Comparison of ENCODE assay signal across 15 cellular contexts in genomic region chr4:135277980-135278315, GRCh38.
"Had no signal": no experiment of that assay in that cellular context is flagged by ENCODE, and none has a peak within 500 bp of the region (broad histone marks: within the 10 kb centered on the region; RNA-seq: fewer than 3 reads in every experiment).

No MANE protein-coding gene starts in this region.

- DNase-seq: activated CD4-positive, alpha-beta T cell treated with anti-CD3 and anti-CD28 coated beads, Interleukin-2, amount 50 U/mL, for 1 hour; activated naive CD4-positive, alpha-beta T cell treated with anti-CD3 and anti-CD28 coated beads, Interleukin-2, amount 50 U/mL, for 16 hours; cerebellar nuclear complex; erythroblast; left colon; natural killer cell; occipital lobe; stimulated activated CD4-positive, alpha-beta T cell treated with anti-CD3 and anti-CD28 coated beads, Interleukin-4, amount 100 ng/mL, for 24 hours; testis had no signal

- H3K27ac Mint-ChIP-seq: activated T-helper 2 cell treated with anti-CD3 and anti-CD28 coated beads, Interferon-gamma antibody, Interleukin-2, Interleukin-4, amounts not matched to agents 10 μg/mL and 5 μg/mL and 100 μg/mL, durations not matched to agents 14 hours and 24 hours and 36 hours; brain; dendritic cell treated with granulocyte-macrophage colony-stimulating factor and Interleukin-4, amounts not matched to agents 40 ng/mL and 50 ng/mL, for 4 days; natural killer cell; stimulated activated naive CD8-positive, alpha-beta T cell treated with anti-CD3 and anti-CD28 coated beads, Interleukin-15, Interleukin-2, amounts not matched to agents 100 ng/mL and 50 ng/mL, for 24 hours; T-helper 1 cell treated with Interleukin-12 subunit alpha and Interleukin-12 subunit beta and Interleukin-4 antibody, amounts not matched to agents 30 μg/mL and 1 μg/mL, for 36 hours had no signal

- H3K9me3 Mint-ChIP-seq: activated T-helper 2 cell treated with anti-CD3 and anti-CD28 coated beads, Interferon-gamma antibody, Interleukin-2, Interleukin-4, amounts not matched to agents 10 μg/mL and 5 μg/mL and 100 μg/mL, durations not matched to agents 14 hours and 24 hours and 36 hours; brain; dendritic cell treated with granulocyte-macrophage colony-stimulating factor and Interleukin-4, amounts not matched to agents 40 ng/mL and 50 ng/mL, for 4 days; T-helper 1 cell treated with Interleukin-12 subunit alpha and Interleukin-12 subunit beta and Interleukin-4 antibody, amounts not matched to agents 30 μg/mL and 1 μg/mL, for 36 hours had no signal

- H3K4me1 Mint-ChIP-seq: brain, natural killer cell had no signal

- H3K36me3 Mint-ChIP-seq: brain, natural killer cell had no signal

- ATAC-seq: left colon, natural killer cell had no signal

- H3K4me3 ChIP-seq: lung, testis had no signal

- H3K4me3 Mint-ChIP-seq: brain; dendritic cell treated with granulocyte-macrophage colony-stimulating factor and Interleukin-4, amounts not matched to agents 40 ng/mL and 50 ng/mL, for 4 days; natural killer cell; stimulated activated naive CD8-positive, alpha-beta T cell treated with anti-CD3 and anti-CD28 coated beads, Interleukin-15, Interleukin-2, amounts not matched to agents 100 ng/mL and 50 ng/mL, for 24 hours; T-helper 1 cell treated with Interleukin-12 subunit alpha and Interleukin-12 subunit beta and Interleukin-4 antibody, amounts not matched to agents 30 μg/mL and 1 μg/mL, for 36 hours had no signal

- H3K27me3 Mint-ChIP-seq: brain; dendritic cell treated with granulocyte-macrophage colony-stimulating factor and Interleukin-4, amounts not matched to agents 40 ng/mL and 50 ng/mL, for 4 days; stimulated activated naive CD8-positive, alpha-beta T cell treated with anti-CD3 and anti-CD28 coated beads, Interleukin-15, Interleukin-2, amounts not matched to agents 100 ng/mL and 50 ng/mL, for 24 hours had no signal

- H3K27ac ChIP-seq: testis had no signal
